10 cellular contexts compared by ENCODE assay signal in genomic region chr6:41536884-41537347, GRCh38. TPM values are rescaled to one million over a fixed set of nuclear protein-coding genes. Genes with fewer than 3 reads are reported as not detected.
DNase-seq lines count a peak whose midpoint lies in the region; ATAC-seq, FAIRE-seq and TF ChIP-seq lines count a peak whose summit lies in the region.
"Had no signal": no experiment of that assay in that cellular context is flagged by ENCODE, and none has a peak within 500 bp of the region (broad histone marks: within the 10 kb centered on the region; RNA-seq: fewer than 3 reads in every experiment).

No MANE protein-coding gene starts in this region.

- H4K20me1 ChIP-seq in BLaER1 treated with 17β-estradiol and CSF1 and Interleukin-3, amounts not matched to agents 10 nM and 100 nM, result no peaks in the 10 kb centered on the region; a peak in 1 of 22 replicates

- H3K4me1 ChIP-seq in BLaER1 treated with 17β-estradiol and CSF1 and Interleukin-3, amounts not matched to agents 10 nM and 100 nM, result peaks cover 43 to 75% (median 64%) of the 10 kb centered on the region in 10 experiments
- H3K4me1 ChIP-seq in RWPE2 (ENCODE audit: insufficient read depth, poor library complexity, severe bottlenecking), result peaks cover 18% of the 10 kb centered on the region
- H3K4me1 ChIP-seq in kidney (ENCODE audit: control insufficient read depth in 1 of 2, insufficient read depth in 1 of 2, low read depth in 1 of 2, low read length in 2 of 2), result peaks cover 0 to 23% of the 10 kb centered on the region in 2 donors

- H3K4me3 ChIP-seq in BLaER1 treated with 17β-estradiol and CSF1 and Interleukin-3, amounts not matched to agents 10 nM and 100 nM, result no peak overlapping the region
- H3K4me3 ChIP-seq in RWPE2 (ENCODE audit: severe bottlenecking), result no peak overlapping the region
- no peak overlapping the region for H3K4me3 ChIP-seq in kidney (ENCODE audit: low read length in 2 of 2)
- H3K4me3 ChIP-seq in brain microvascular endothelial cell (ENCODE audit: low read depth, low read length), result no peak overlapping the region

- intact Hi-C loops in kidney (cut with DNase I), result no loop called here

- H3K4me2 ChIP-seq in BLaER1 treated with 17β-estradiol and CSF1 and Interleukin-3, amounts not matched to agents 10 nM and 100 nM, result peak overlapping the region; percentile 55 to 88 (median 82)

- peak overlapping the region in 5 of 11 experiments; percentile 9 to 78 (median 40); a peak in 6 of 22 replicates for H3K27ac ChIP-seq in BLaER1 treated with 17β-estradiol and CSF1 and Interleukin-3, amounts not matched to agents 10 nM and 100 nM
- H3K27ac ChIP-seq in RWPE2 (ENCODE audit: poor library complexity, severe bottlenecking), result no peak overlapping the region
- H3K27ac ChIP-seq in kidney (ENCODE audit: low read depth in 2 of 2, low read length in 2 of 2), result peak overlapping the region in 1 of 2 donors; percentile 63
- H3K27ac ChIP-seq in brain microvascular endothelial cell, result no peak overlapping the region

- DNase-seq in NCI-H1092 (lab: John Stamatoyannopoulos, UW), result peak; percentile 88
- no peak for DNase-seq in RWPE2 (ENCODE audit: low spot score)
- peak; percentile 91 for DNase-seq in kidney
- no peak for DNase-seq in brain microvascular endothelial cell
- no peak for DNase-seq in activated naive CD4-positive, alpha-beta T cell (lab: John Stamatoyannopoulos, UW)

- no peaks in the 10 kb centered on the region for H3K27me3 ChIP-seq in BLaER1 treated with 17β-estradiol and CSF1 and Interleukin-3, amounts not matched to agents 10 nM and 100 nM
- H3K27me3 ChIP-seq in RWPE2 (ENCODE audit: insufficient read depth, poor library complexity, severe bottlenecking) (no peaks in the 10 kb centered on the region), brain microvascular endothelial cell (replicated peaks) (no peaks in the 10 kb centered on the region)

- 0 out of 22 replicates have a peak overlapping the region, but pooled peaks of 2 of the 11 experiments have one; percentile 6 to 7 for H3K9ac ChIP-seq in BLaER1 treated with 17β-estradiol and CSF1 and Interleukin-3, amounts not matched to agents 10 nM and 100 nM
- no peak overlapping the region for H3K9ac ChIP-seq in kidney (ENCODE audit: low read length in 2 of 2)

- no peak for TF ChIP-seq CTCF in RWPE2 (IDR thresholded peaks at IDR 0.05; ENCODE audit: poor library complexity, severe bottlenecking)
- no peak for TF ChIP-seq CTCF in kidney (IDR thresholded peaks at IDR 0.05; ENCODE audit: borderline replicate concordance, extremely low read depth, insufficient read depth)
- TF ChIP-seq CTCF in brain microvascular endothelial cell (IDR thresholded peaks at IDR 0.05; ENCODE audit: low read depth, low read length, missing control alignments), result no peak

- H3K36me3 ChIP-seq in BLaER1 treated with 17β-estradiol and CSF1 and Interleukin-3, amounts not matched to agents 10 nM and 100 nM, result no peaks in the 10 kb centered on the region
- H3K36me3 ChIP-seq in RWPE2 (ENCODE audit: low read depth) (no peaks in the 10 kb centered on the region), kidney (ENCODE audit: control insufficient read depth in 1 of 2, insufficient read depth in 2 of 2, low read length in 2 of 2) (no peaks in the 10 kb centered on the region), brain microvascular endothelial cell (replicated peaks) (no peaks in the 10 kb centered on the region)

- no peaks in the 10 kb centered on the region for H3K9me3 ChIP-seq in BLaER1 treated with 17β-estradiol and CSF1 and Interleukin-3, amounts not matched to agents 10 nM and 100 nM (replicated peaks in 1 of 11)
- no peaks in the 10 kb centered on the region for H3K9me3 ChIP-seq in RWPE2 (ENCODE audit: severe bottlenecking)
- H3K9me3 ChIP-seq in kidney (ENCODE audit: control insufficient read depth in 1 of 2, low read length in 2 of 2), result no peaks in the 10 kb centered on the region

- in situ Hi-C loops in brain microvascular endothelial cell (cut with HindIII; ENCODE audit: low pct_ligation_motif_present, low sequenced_read_pairs), result no loop called here

- no peak for FAIRE-seq in kidney (lab: Jason Lieb, UNC)
- FAIRE-seq: astrocyte, islet of Langerhans had no signal

- ATAC-seq in RWPE2 (ENCODE audit: low read depth), result peak; percentile 85
- ATAC-seq in GM18520 (IDR thresholded peaks at IDR 0.05; ENCODE audit: unreplicated experiment), result no peak
- ATAC-seq in GM21360 (IDR thresholded peaks at IDR 0.05; ENCODE audit: unreplicated experiment), result no peak

RNA-seq across cellular contexts. Expression of gene FOXP4, which starts 9.3 kb away (rescaled TPM):
- total RNA-seq in kidney, result 33.2 TPM
- 14.0 TPM for polyA plus RNA-seq in kidney (ENCODE audit: insufficient read depth, low read depth, low replicate concordance)

Comparison
In these comparisons a context has a peak if more than half of its experiments do, and no peak if none do; other contexts are left out.
1. DNase-seq: peak in NCI-H1092 (single experiment) and kidney (single experiment); none in RWPE2 (single experiment), brain microvascular endothelial cell (single experiment) and activated naive CD4-positive, alpha-beta T cell (0 of 4).